8 cellular contexts compared by ENCODE assay signal in the genomic region with DNA sequence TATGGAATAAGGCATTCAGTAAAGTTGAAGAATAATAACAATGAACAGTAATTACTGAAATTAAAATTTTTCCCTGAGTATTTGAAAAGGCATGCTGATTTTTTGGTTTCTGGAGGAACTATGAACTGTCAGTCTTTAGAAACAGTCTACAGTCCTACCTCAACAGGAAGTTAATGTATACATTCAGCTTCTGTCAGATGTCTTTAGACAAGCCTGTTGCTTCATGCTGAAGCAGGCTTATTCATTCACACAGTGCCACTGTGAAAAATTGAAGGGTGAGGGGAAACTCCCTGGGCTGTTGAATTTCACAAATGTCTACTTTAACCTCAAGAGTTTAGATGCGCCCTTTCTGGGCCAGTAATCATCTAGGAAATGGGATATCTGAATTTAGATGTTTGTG. TPM values are rescaled to one million over a fixed set of nuclear protein-coding genes. Genes with fewer than 3 reads are reported as not detected.
A peak's percentile ranks its signal among the peaks of the same experiment; 100 is the strongest.
DNase-seq lines count a peak whose midpoint lies in the region; ATAC-seq, FAIRE-seq and TF ChIP-seq lines count a peak whose summit lies in the region.

No MANE protein-coding gene starts in this region.

- H3K4me3 ChIP-seq in keratinocyte (ENCODE audit: control insufficient read depth in 2 of 3, extremely low read depth in 1 of 3, insufficient read depth in 2 of 3, low read depth in 1 of 3, low read length in 3 of 3) (no peak overlapping the region), left lung (no peak overlapping the region)

- dilution Hi-C loops in keratinocyte (cut with MboI; ENCODE audit: extremely low pct_ligation_motif_present, low sequenced_read_pairs): no loop called here

- H3K79me2 ChIP-seq in keratinocyte (ENCODE audit: control insufficient read depth, insufficient read depth, low read length): peaks cover 89% of the 10 kb centered on the region

- peaks cover 3% of the 10 kb centered on the region for H4K20me1 ChIP-seq in keratinocyte (ENCODE audit: control insufficient read depth, extremely low read depth, insufficient read depth, low read length)

- H3K4me1 ChIP-seq in keratinocyte (ENCODE audit: control insufficient read depth, extremely low read depth, insufficient read depth, low read length) (peaks cover 48% of the 10 kb centered on the region), left lung (peaks cover 25 to 75% of the 10 kb centered on the region in 2 donors)

- H3K9me1 ChIP-seq in keratinocyte (ENCODE audit: control insufficient read depth, extremely low read depth, insufficient read depth, low read length): no peaks in the 10 kb centered on the region

- H3K36me3 ChIP-seq in keratinocyte (ENCODE audit: control insufficient read depth in 2 of 2, extremely low read depth in 1 of 2, insufficient read depth in 2 of 2, low read length in 2 of 2): no peaks in the 10 kb centered on the region
- no peaks in the 10 kb centered on the region for H3K36me3 ChIP-seq in left lung

- H3K27me3 ChIP-seq in keratinocyte (ENCODE audit: control insufficient read depth, extremely low read depth, insufficient read depth, low read length) (no peaks in the 10 kb centered on the region), left lung (no peaks in the 10 kb centered on the region)

- no peak overlapping the region for H3K9ac ChIP-seq in keratinocyte (ENCODE audit: control insufficient read depth, extremely low read depth, insufficient read depth, low read length)

- DNase-seq in RPMI7951 (ENCODE audit: low read depth) (peak; percentile 14), keratinocyte (ENCODE audit: low read depth, low spot score) (no peak), left lung (no peak), NCI-H774 (lab: John Stamatoyannopoulos, UW) (no peak), LoVo (ENCODE audit: low spot score) (no peak)

- no peak for TF ChIP-seq CTCF in keratinocyte (optimal IDR thresholded peaks at IDR 0.05 in 1 of 3, IDR thresholded peaks at IDR 0.05 in 1 of 3, conservative IDR thresholded peaks at IDR 0.05 in 1 of 3; ENCODE audit: extremely low read depth in 1 of 3, insufficient read depth in 2 of 3, low read length in 3 of 3)
- no peak for TF ChIP-seq CTCF in left lung (IDR thresholded peaks at IDR 0.05)

- peak overlapping the region; percentile 39 for H3K27ac ChIP-seq in keratinocyte (ENCODE audit: control insufficient read depth, insufficient read depth, low read length)
- peak overlapping the region in 1 of 2 donors; percentile 72 for H3K27ac ChIP-seq in left lung

- peak; percentile 89 for FAIRE-seq in keratinocyte (lab: Jason Lieb, UNC)

- H3K9me3 ChIP-seq in keratinocyte (ENCODE audit: control insufficient read depth, low read depth, low read length) (no peaks in the 10 kb centered on the region), left lung (no peaks in the 10 kb centered on the region)

- peak overlapping the region; percentile 45 for H3K4me2 ChIP-seq in keratinocyte (ENCODE audit: control insufficient read depth, extremely low read depth, insufficient read depth, low read depth, low read length)

- no peak overlapping the region for H2AFZ ChIP-seq in keratinocyte (ENCODE audit: control insufficient read depth, low read length)

- peak; percentile 29 for ATAC-seq in GM18498 (IDR thresholded peaks at IDR 0.05; ENCODE audit: unreplicated experiment)
- peak; percentile 43 for ATAC-seq in HG02610 (IDR thresholded peaks at IDR 0.05; ENCODE audit: unreplicated experiment)
- ATAC-seq in HG03280 (IDR thresholded peaks at IDR 0.05; ENCODE audit: unreplicated experiment): no peak
- no peak for ATAC-seq in left lung

- intact Hi-C loops in left lung (cut with DNase I): no loop called here

RNA-seq across cellular contexts. Expression of a gene that starts 3.5 kb away (rescaled TPM):
- 7.2 and 8.7 TPM in 2 replicates for total RNA-seq in RPMI7951 (2014; rRNA removed; shearing (Covaris generic))
- 9.2 to 12.6 TPM (median 10.4 TPM) in 3 replicates for polyA plus RNA-seq in keratinocyte
- polyA plus RNA-seq in keratinocyte (2011; ENCODE audit: low read depth): 3.1 TPM
- polyA plus RNA-seq in keratinocyte (2011; cell fraction: cytosol; rRNA removed): 6.7 and 7.0 TPM in 2 replicates
- 20.3 and 25.7 TPM in 2 replicates for polyA plus RNA-seq in keratinocyte (2011; cell fraction: nucleus; rRNA removed)
- polyA plus RNA-seq in keratinocyte (2012; ENCODE audit: low replicate concordance): 7.1 and 8.3 TPM in 2 replicates
- 17.2 to 28.9 TPM (median 22.8 TPM) in 3 replicates for polyA minus RNA-seq in keratinocyte
- polyA minus RNA-seq in keratinocyte (2011; cell fraction: cytosol; rRNA and poly(A)+ RNA removed): 9.0 TPM
- polyA minus RNA-seq in keratinocyte (2011; cell fraction: nucleus; rRNA and poly(A)+ RNA removed): 12.3 and 29.0 TPM in 2 replicates
- total RNA-seq in left lung: 10 to 100 TPM; 11.4 to 14.0 TPM

Comparison
In these comparisons a context has a peak if more than half of its experiments do, and no peak if none do; other contexts are left out.
1. ATAC-seq: peak in GM18498 (single experiment) and HG02610 (single experiment); none in HG03280 (single experiment) and left lung (single experiment).